8 cellular contexts compared by ENCODE assay signal in genomic region chr3:34106879-34107278, GRCh38.
DNase-seq lines count a peak whose midpoint lies in the region; ATAC-seq and TF ChIP-seq lines count a peak whose summit lies in the region.

No MANE protein-coding gene starts in this region.

- no peak overlapping the region for H3K4me3 Mint-ChIP-seq in activated T-cell treated with anti-CD3 and anti-CD28 coated beads, Interleukin-2, amount 50 U/mL, for 72 hours
- no peak overlapping the region for H3K4me3 Mint-ChIP-seq in activated T-cell treated with anti-CD3 and anti-CD28 coated beads, Interleukin-2, amount 50 U/mL, for 4 hours

- no peaks in the 10 kb centered on the region for H3K9me3 Mint-ChIP-seq in activated T-cell treated with anti-CD3 and anti-CD28 coated beads, Interleukin-2, amount 50 U/mL, for 72 hours
- no peaks in the 10 kb centered on the region for H3K9me3 Mint-ChIP-seq in activated T-cell treated with anti-CD3 and anti-CD28 coated beads, Interleukin-2, amount 50 U/mL, for 4 hours

- CTCF ChIA-PET in HEK293 (lab: Yijun Ruan, JAX), result interaction anchor here (0.7 to 1.4 kb wide), 5 partner anchors 13 to 578 kb away, joined by 3 read pairs; no protein-coding TSS in a partner anchor

- ATAC-seq in activated T-cell treated with anti-CD3 and anti-CD28 coated beads, Interleukin-2, amount 50 U/mL, for 72 hours (replicated peaks in 1 of 2), result peak in 1 of 2 donors; percentile 41
- ATAC-seq in activated T-cell treated with anti-CD3 and anti-CD28 coated beads, Interleukin-2, amount 50 U/mL, for 4 hours, result no peak
- ATAC-seq in HG03097 (IDR thresholded peaks at IDR 0.05; ENCODE audit: low FRiP score, unreplicated experiment), result no peak

- no peak for TF ChIP-seq CTCF in HEK293 (tag by site-specific recombination; IDR thresholded peaks at IDR 0.05)

- no peak overlapping the region for H3K27ac Mint-ChIP-seq in activated T-cell treated with anti-CD3 and anti-CD28 coated beads, Interleukin-2, amount 50 U/mL, for 72 hours

- no peaks in the 10 kb centered on the region for H3K36me3 ChIP-seq in HEK293 (ENCODE audit: control insufficient read depth in 2 of 2, insufficient read depth in 1 of 2, low read length in 2 of 2)

- H3K27ac ChIP-seq in HEK293 (ENCODE audit: extremely low read depth, low read depth, low read length), result no peak overlapping the region

- no peaks in the 10 kb centered on the region for H3K36me3 Mint-ChIP-seq in activated T-cell treated with anti-CD3 and anti-CD28 coated beads, Interleukin-2, amount 50 U/mL, for 72 hours (ENCODE audit: insufficient read depth in 2 of 2)
- no peaks in the 10 kb centered on the region for H3K36me3 Mint-ChIP-seq in activated T-cell treated with anti-CD3 and anti-CD28 coated beads, Interleukin-2, amount 50 U/mL, for 4 hours (ENCODE audit: insufficient read depth)

- H3K27me3 Mint-ChIP-seq in activated T-cell treated with anti-CD3 and anti-CD28 coated beads, Interleukin-2, amount 50 U/mL, for 72 hours (ENCODE audit: low read depth), result peaks cover 12% of the 10 kb centered on the region
- H3K27me3 Mint-ChIP-seq in activated T-cell treated with anti-CD3 and anti-CD28 coated beads, Interleukin-2, amount 50 U/mL, for 4 hours (ENCODE audit: low read depth), result peaks cover 12% of the 10 kb centered on the region

- no peaks in the 10 kb centered on the region for H3K4me1 ChIP-seq in HEK293 (ENCODE audit: control insufficient read depth, insufficient read depth, low read length)

- peak; percentile 9 to 23 for DNase-seq in activated T-cell treated with anti-CD3 and anti-CD28 coated beads, Interleukin-2, amount 50 U/mL, for 72 hours
- DNase-seq in activated T-cell treated with anti-CD3 and anti-CD28 coated beads, Interleukin-2, amount 50 U/mL, for 4 hours, result no peak
- DNase-seq in NCI-H2029 (lab: John Stamatoyannopoulos, UW) (peak; percentile 56), cerebellum (ENCODE audit: low spot score) (peak; percentile 24), renal cortical epithelial cell (ENCODE audit: low read depth) (peak; percentile 23), NCI-H128 (lab: John Stamatoyannopoulos, UW; ENCODE audit: unreplicated experiment) (no peak)

- no peaks in the 10 kb centered on the region for H3K4me1 Mint-ChIP-seq in activated T-cell treated with anti-CD3 and anti-CD28 coated beads, Interleukin-2, amount 50 U/mL, for 72 hours (ENCODE audit: low read depth)
- no peaks in the 10 kb centered on the region for H3K4me1 Mint-ChIP-seq in activated T-cell treated with anti-CD3 and anti-CD28 coated beads, Interleukin-2, amount 50 U/mL, for 4 hours (ENCODE audit: low read depth)

- no peaks in the 10 kb centered on the region for H3K9me3 ChIP-seq in HEK293 (ENCODE audit: control insufficient read depth, insufficient read depth, low read depth, low read length)

- POLR2A ChIA-PET in HEK293 (lab: Yijun Ruan, JAX), result no interaction called here

- no peak overlapping the region for H3K4me3 ChIP-seq in HEK293 (ENCODE audit: low read depth, low read length)

TF ChIP-seq in HEK293, 187 proteins besides CTCF, POLR2A, EP300 and RAD21:
- no peak for TF ChIP-seq ELK4 (IDR thresholded peaks at IDR 0.05; ENCODE audit: borderline replicate concordance, low read depth, low read length)
- TF ChIP-seq ZNF654 (tag by site-specific recombination; IDR thresholded peaks at IDR 0.05; ENCODE audit: low read depth), result peak; percentile 8; the same call in 1 of the 2 replicates

Comparison
In these comparisons a context has a peak if more than half of its experiments do, and no peak if none do; other contexts are left out.
1. DNase-seq: peak in activated T-cell treated with anti-CD3 and anti-CD28 coated beads, Interleukin-2, amount 50 U/mL, for 72 hours (2 of 2), NCI-H2029 (single experiment), cerebellum (single experiment) and renal cortical epithelial cell (single experiment); none in activated T-cell treated with anti-CD3 and anti-CD28 coated beads, Interleukin-2, amount 50 U/mL, for 4 hours (single experiment) and NCI-H128 (single experiment).